Comparison of ENCODE assay signal across 8 cellular contexts in genomic region chr12:111841236-111841749, GRCh38. TPM values are rescaled to one million over a fixed set of nuclear protein-coding genes. Genes with fewer than 3 reads are reported as not detected.
DNase-seq lines count a peak whose midpoint lies in the region; ATAC-seq lines count a peak whose summit lies in the region.

No MANE protein-coding gene starts in this region.

- H3K27ac ChIP-seq in substantia nigra (ENCODE audit: low read depth, low read length, poor library complexity, severe bottlenecking), result peak overlapping the region; percentile 77

- H3K4me3 Mint-ChIP-seq in T-helper 2 cell treated with Interferon-gamma antibody and Interleukin-4, amounts not matched to agents 5 μg/mL and 100 μg/mL, for 36 hours, result peak overlapping the region; percentile 94
- peak overlapping the region; percentile 94 to 100 (median 99) for H3K4me3 Mint-ChIP-seq in immature natural killer cell

- no peaks in the 10 kb centered on the region for H3K9me3 Mint-ChIP-seq in T-helper 2 cell treated with Interferon-gamma antibody and Interleukin-4, amounts not matched to agents 5 μg/mL and 100 μg/mL, for 36 hours
- H3K9me3 Mint-ChIP-seq in activated naive CD4-positive, alpha-beta T cell treated with anti-CD3 and anti-CD28 coated beads, Interleukin-2, amount 50 U/mL, for 72 hours, result no peaks in the 10 kb centered on the region
- H3K9me3 Mint-ChIP-seq in immature natural killer cell, result no peaks in the 10 kb centered on the region

- H3K4me1 Mint-ChIP-seq in T-helper 2 cell treated with Interferon-gamma antibody and Interleukin-4, amounts not matched to agents 5 μg/mL and 100 μg/mL, for 36 hours (ENCODE audit: low read depth), result peaks cover 43% of the 10 kb centered on the region
- H3K4me1 Mint-ChIP-seq in immature natural killer cell, result peaks cover 52 to 64% of the 10 kb centered on the region in 2 donors

- H3K27ac Mint-ChIP-seq in T-helper 2 cell treated with Interferon-gamma antibody and Interleukin-4, amounts not matched to agents 5 μg/mL and 100 μg/mL, for 36 hours, result peak overlapping the region; percentile 99
- peak overlapping the region; percentile 96 to 98 for H3K27ac Mint-ChIP-seq in activated naive CD4-positive, alpha-beta T cell treated with anti-CD3 and anti-CD28 coated beads, Interleukin-2, amount 50 U/mL, for 72 hours
- peak overlapping the region; percentile 95 to 99 (median 98) for H3K27ac Mint-ChIP-seq in immature natural killer cell

- ATAC-seq in HG03521 (IDR thresholded peaks at IDR 0.05; ENCODE audit: unreplicated experiment), result peak; percentile 3
- ATAC-seq in activated naive CD4-positive, alpha-beta T cell treated with anti-CD3 and anti-CD28 coated beads, Interleukin-2, amount 50 U/mL, for 72 hours, result peak; percentile 8 to 10
- ATAC-seq in HG03565 (IDR thresholded peaks at IDR 0.05; ENCODE audit: unreplicated experiment), result no peak

- H3K36me3 Mint-ChIP-seq in T-helper 2 cell treated with Interferon-gamma antibody and Interleukin-4, amounts not matched to agents 5 μg/mL and 100 μg/mL, for 36 hours (ENCODE audit: low read depth), result peaks cover 32% of the 10 kb centered on the region
- peaks cover 22 to 51% of the 10 kb centered on the region in 2 donors for H3K36me3 Mint-ChIP-seq in activated naive CD4-positive, alpha-beta T cell treated with anti-CD3 and anti-CD28 coated beads, Interleukin-2, amount 50 U/mL, for 72 hours
- peaks cover 0 to 8% (median 3%) of the 10 kb centered on the region in 3 donors for H3K36me3 Mint-ChIP-seq in immature natural killer cell

- DNase-seq in T-helper 2 cell treated with Interferon-gamma antibody and Interleukin-4, amounts not matched to agents 5 μg/mL and 100 μg/mL, for 36 hours (ENCODE audit: low spot score), result no peak
- no peak for DNase-seq in T-helper 2 cell
- no peak for DNase-seq in activated naive CD4-positive, alpha-beta T cell treated with anti-CD3 and anti-CD28 coated beads, Interleukin-2, amount 50 U/mL, for 72 hours (ENCODE audit: low spot score in 2 of 2)
- DNase-seq in immature natural killer cell, result no peak
- DNase-seq in substantia nigra (lab: John Stamatoyannopoulos, UW), result no peak
- DNase-seq in EL, result no peak

- H3K27me3 Mint-ChIP-seq in T-helper 2 cell treated with Interferon-gamma antibody and Interleukin-4, amounts not matched to agents 5 μg/mL and 100 μg/mL, for 36 hours (ENCODE audit: low read depth), result no peaks in the 10 kb centered on the region
- H3K27me3 Mint-ChIP-seq in immature natural killer cell (ENCODE audit: low read depth in 3 of 3), result peaks cover 4 to 12% (median 4%) of the 10 kb centered on the region in 3 donors

RNA-seq across cellular contexts. Expression of gene MAPKAPK5, which starts 0.7 kb away (rescaled TPM):
- 10 to 100 TPM; 31.8 to 61.3 TPM for total RNA-seq in activated naive CD4-positive, alpha-beta T cell treated with anti-CD3 and anti-CD28 coated beads, Interleukin-2, amount 50 U/mL, for 72 hours
- 10 to 100 TPM; 25.1 to 39.1 (median 36.7) TPM for polyA plus RNA-seq in immature natural killer cell
